In genomic region chr12:111429760-111430417, GRCh38 we compare ENCODE assay signal across 8 cellular contexts. TPM values are rescaled to one million over a fixed set of nuclear protein-coding genes. Genes with fewer than 3 reads are reported as not detected.
DNase-seq lines count a peak whose midpoint lies in the region; FAIRE-seq and TF ChIP-seq lines count a peak whose summit lies in the region.

No MANE protein-coding gene starts in this region.

- POLR2A ChIA-PET in activated CD4-positive, alpha-beta memory T cell treated with anti-CD3 and anti-CD28 coated beads for 36 hours (lab: Charles Lee): interaction anchor here (1.0 to 2.8 kb wide), 4 partner anchors 15 to 25 kb away, joined by 3 to 29 read pairs (median 4); no protein-coding TSS in a partner anchor

- DNase-seq in activated CD4-positive, alpha-beta memory T cell treated with anti-CD3 and anti-CD28 coated beads for 36 hours: peak; percentile 74
- DNase-seq in erythroblast (lab: John Stamatoyannopoulos, UW): peak; percentile 48 to 57
- peak; percentile 71 to 73 for DNase-seq in stimulated activated CD8-positive, alpha-beta memory T cell treated with anti-CD3 and anti-CD28 coated beads, Interleukin-7, amount 100 ng/mL, for 4 hours (ENCODE audit: low read depth in 2 of 2)
- DNase-seq in H4 (ENCODE audit: low spot score): no peak
- no peak for DNase-seq in GM19238 (ENCODE audit: insufficient read length, low spot score)
- DNase-seq in frontal cortex (ENCODE audit: low spot score in 2 of 2): no peak
- DNase-seq in DMS53 (lab: John Stamatoyannopoulos, UW): no peak

- TF ChIP-seq POLR2A in GM19193 (IDR thresholded peaks at IDR 0.05; ENCODE audit: extremely low read depth, insufficient read depth, insufficient read length) (peak; percentile 51), erythroblast (IDR thresholded peaks at IDR 0.05; ENCODE audit: low read length) (no peak)

- peak overlapping the region; percentile 97 for H3K27ac Mint-ChIP-seq in activated CD4-positive, alpha-beta memory T cell treated with anti-CD3 and anti-CD28 coated beads for 36 hours

- peaks cover 92% of the 10 kb centered on the region for H3K4me1 Mint-ChIP-seq in activated CD4-positive, alpha-beta memory T cell treated with anti-CD3 and anti-CD28 coated beads for 36 hours (ENCODE audit: low read depth)

- FAIRE-seq in frontal cortex (lab: Jason Lieb, UNC): no peak

- intact Hi-C loops in activated CD4-positive, alpha-beta memory T cell treated with anti-CD3 and anti-CD28 coated beads for 36 hours (cut with micrococcal nuclease): loop anchor here (1.0 to 10.0 kb wide), 3 partner anchors 14 to 655 kb away; partner anchors contain the start of gene SH2B3

- no peaks in the 10 kb centered on the region for H3K9me3 Mint-ChIP-seq in activated CD4-positive, alpha-beta memory T cell treated with anti-CD3 and anti-CD28 coated beads for 36 hours

- peaks cover 11% of the 10 kb centered on the region for H3K36me3 Mint-ChIP-seq in activated CD4-positive, alpha-beta memory T cell treated with anti-CD3 and anti-CD28 coated beads for 36 hours

- no peaks in the 10 kb centered on the region for H3K27me3 Mint-ChIP-seq in activated CD4-positive, alpha-beta memory T cell treated with anti-CD3 and anti-CD28 coated beads for 36 hours

- CTCF ChIA-PET in activated CD4-positive, alpha-beta memory T cell treated with anti-CD3 and anti-CD28 coated beads for 36 hours (lab: Charles Lee): interaction anchor here (0.8 to 3.9 kb wide), 9 partner anchors 13 to 33 kb away, joined by 3 to 27 read pairs (median 6); partner anchors contain the start of gene SH2B3

- H3K4me3 Mint-ChIP-seq in activated CD4-positive, alpha-beta memory T cell treated with anti-CD3 and anti-CD28 coated beads for 36 hours: peak overlapping the region; percentile 74

RNA-seq across cellular contexts. Expression of gene SH2B3, which starts 24.2 kb away (rescaled TPM):
- 10 to 100 TPM; 32.6 to 34.2 TPM for total RNA-seq in activated CD4-positive, alpha-beta memory T cell treated with anti-CD3 and anti-CD28 coated beads for 36 hours
- total RNA-seq in H4 (2014; rRNA removed; shearing (Covaris generic)): 11.5 and 12.1 TPM in 2 replicates
- total RNA-seq in frontal cortex: 2.4 TPM

Comparison
In these comparisons a context has a peak if more than half of its experiments do, and no peak if none do; other contexts are left out.
1. DNase-seq: peak in activated CD4-positive, alpha-beta memory T cell treated with anti-CD3 and anti-CD28 coated beads for 36 hours (single experiment), erythroblast (2 of 2) and stimulated activated CD8-positive, alpha-beta memory T cell treated with anti-CD3 and anti-CD28 coated beads, Interleukin-7, amount 100 ng/mL, for 4 hours (2 of 2); none in H4 (single experiment), GM19238 (single experiment), frontal cortex (0 of 2) and DMS53 (single experiment).